Comparison of ENCODE assay signal across 12 cellular contexts in the genomic region with DNA sequence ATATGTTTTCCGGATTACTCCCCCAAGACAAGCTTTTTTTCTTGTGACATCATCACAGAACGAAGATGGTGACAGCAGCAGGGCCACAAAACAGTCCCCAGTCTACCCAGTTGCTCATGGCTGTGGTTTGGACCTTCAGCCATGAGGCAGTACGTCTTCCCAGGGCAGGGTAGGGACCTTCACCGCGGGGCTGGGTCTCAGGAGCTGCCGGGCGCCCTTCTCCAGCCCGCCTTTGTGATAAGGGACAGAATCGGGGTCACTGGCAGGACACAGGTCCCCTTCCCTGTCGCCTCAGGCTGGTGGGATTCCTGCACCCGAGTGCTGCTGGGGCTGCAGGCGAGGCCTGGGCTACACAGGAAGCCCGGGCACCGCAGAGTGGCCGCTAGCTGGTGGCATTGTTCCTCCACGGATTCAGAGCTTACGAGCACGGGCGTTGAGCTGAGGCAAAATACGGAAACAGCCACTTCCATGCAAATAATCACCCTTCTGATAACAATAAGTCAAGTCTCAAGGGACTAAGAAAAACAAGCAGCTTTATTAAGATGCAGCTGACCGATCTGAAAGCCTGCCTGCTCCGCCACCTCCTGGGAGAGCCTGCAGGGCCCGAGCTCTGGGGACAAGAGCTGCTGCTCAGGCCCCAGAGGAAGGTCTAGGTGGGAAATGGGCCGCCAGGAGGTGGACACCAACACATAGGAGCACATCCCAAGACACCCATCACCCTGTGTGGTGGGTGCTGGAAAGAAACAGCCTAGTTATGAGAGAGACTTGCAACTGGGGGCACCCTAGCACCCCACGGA. TPM values are rescaled to one million over a fixed set of nuclear protein-coding genes. Genes with fewer than 3 reads are reported as not detected.
DNase-seq lines count a peak whose midpoint lies in the region; ATAC-seq and TF ChIP-seq lines count a peak whose summit lies in the region.
"Had no signal": no experiment of that assay in that cellular context is flagged by ENCODE, and none has a peak within 500 bp of the region (broad histone marks: within the 10 kb centered on the region; RNA-seq: fewer than 3 reads in every experiment).

No MANE protein-coding gene starts in this region.

- H3K4ac ChIP-seq in neuronal stem cell (ENCODE audit: low read length), result no peak overlapping the region

- no peaks in the 10 kb centered on the region for H4K20me1 ChIP-seq in OCI-LY1 (ENCODE audit: insufficient read depth, low read length)

- H3K9ac ChIP-seq in OCI-LY1 (ENCODE audit: low read length) (no peak overlapping the region; the same call in 1 of the 2 replicates), neuronal stem cell (ENCODE audit: low read depth, low read length, poor library complexity) (no peak overlapping the region)

- no peak overlapping the region for H2AFZ ChIP-seq in OCI-LY1 (ENCODE audit: low read length)
- H2AFZ ChIP-seq in neuronal stem cell (ENCODE audit: low read length), result no peak overlapping the region

- peak overlapping the region; percentile 14 for H3K4me3 ChIP-seq in OCI-LY1 (ENCODE audit: low read depth, low read length, poor library complexity, severe bottlenecking)
- H3K4me3 ChIP-seq in neuronal stem cell (ENCODE audit: low read length in 2 of 2), result no peak overlapping the region

- no peaks in the 10 kb centered on the region for H3F3A ChIP-seq in OCI-LY1 (ENCODE audit: insufficient read depth, low read length)

- no peaks in the 10 kb centered on the region for H3K79me1 ChIP-seq in neuronal stem cell (ENCODE audit: low read depth, low read length)

- H3K36me3 ChIP-seq in OCI-LY1 (ENCODE audit: insufficient read depth, low read length) (no peaks in the 10 kb centered on the region), neuronal stem cell (replicated peaks in 1 of 2; ENCODE audit: control insufficient read depth in 2 of 2, insufficient read depth in 2 of 2, low read length in 2 of 2) (no peaks in the 10 kb centered on the region)
- H3K36me3 ChIP-seq: neutrophil had no signal

- H2BK5ac ChIP-seq in neuronal stem cell (ENCODE audit: low read length), result no peak overlapping the region

- no peak overlapping the region for H4K8ac ChIP-seq in neuronal stem cell (ENCODE audit: low read depth, low read length)

- WGBS in neuronal stem cell (ENCODE audit: extremely low coverage in 2 of 2, insufficient read length in 2 of 2, insufficient replicate concordance in 1 of 2), 2 donors, result no CpG with 5 or more reads among the region's 25 CpGs

- no peaks in the 10 kb centered on the region for H3K9me2 ChIP-seq in OCI-LY1 (ENCODE audit: low read depth, low read length)

- no peak overlapping the region for H4K91ac ChIP-seq in neuronal stem cell (ENCODE audit: low read depth, low read length, poor library complexity)

- H3K4me2 ChIP-seq in OCI-LY1 (ENCODE audit: low read length) (peak overlapping the region; percentile 50), neuronal stem cell (ENCODE audit: insufficient read depth, low read length, poor library complexity, severe bottlenecking) (no peak overlapping the region)

- H3K27ac ChIP-seq in OCI-LY1 (ENCODE audit: low read depth, low read length, poor library complexity, severe bottlenecking) (no peak overlapping the region), neuronal stem cell (replicated peaks; ENCODE audit: low read length) (no peak overlapping the region)
- H3K27ac ChIP-seq: HL-60, neutrophil had no signal

- no peaks in the 10 kb centered on the region for H3K9me3 ChIP-seq in OCI-LY1 (ENCODE audit: low read length)
- peaks cover 2% of the 10 kb centered on the region in 2 donors for H3K9me3 ChIP-seq in neuronal stem cell (replicated peaks in 1 of 2; ENCODE audit: control insufficient read depth in 2 of 2, insufficient read depth in 1 of 2, low read depth in 1 of 2, low read length in 2 of 2)
- H3K9me3 ChIP-seq: neutrophil had no signal

- TF ChIP-seq CTCF in OCI-LY1 (IDR thresholded peaks at IDR 0.05; ENCODE audit: low read length), result peak; percentile 43; the same call in 1 of the 2 replicates

- H3K14ac ChIP-seq in neuronal stem cell (ENCODE audit: low read length), result no peak overlapping the region

- H2AK5ac ChIP-seq in neuronal stem cell (ENCODE audit: low read depth, low read length), result peak overlapping the region; percentile 63

- no peaks in the 10 kb centered on the region for H3K79me2 ChIP-seq in OCI-LY1 (ENCODE audit: insufficient read depth, low read length)

- ATAC-seq in GM18511 (IDR thresholded peaks at IDR 0.05; ENCODE audit: unreplicated experiment), result peak; percentile 74
- peak; percentile 63 for ATAC-seq in HG02623 (IDR thresholded peaks at IDR 0.05; ENCODE audit: unreplicated experiment)

- no peak overlapping the region for H2BK120ac ChIP-seq in neuronal stem cell (ENCODE audit: low read depth, low read length)

- no peak overlapping the region for H2BK15ac ChIP-seq in neuronal stem cell (ENCODE audit: low read length)

- no peak overlapping the region for H3K18ac ChIP-seq in neuronal stem cell (ENCODE audit: low read length)

- H3K27me3 ChIP-seq in OCI-LY1 (ENCODE audit: insufficient read depth, low read length), result no peaks in the 10 kb centered on the region; the same call in 1 of the 2 replicates
- peaks cover 9 to 83% (median 23%) of the 10 kb centered on the region in 3 experiments for H3K27me3 ChIP-seq in neuronal stem cell (ENCODE audit: control insufficient read depth in 3 of 3, insufficient read depth in 3 of 3, low read depth in 1 of 3, low read length in 3 of 3)

- H3K4me1 ChIP-seq in OCI-LY1 (ENCODE audit: insufficient read depth, low read length, severe bottlenecking), result peaks cover 22% of the 10 kb centered on the region
- peaks cover 4 to 5% of the 10 kb centered on the region in 2 donors for H3K4me1 ChIP-seq in neuronal stem cell (ENCODE audit: control insufficient read depth in 2 of 2, insufficient read depth in 1 of 2, low read depth in 1 of 2, low read length in 2 of 2)

- no peak for DNase-seq in neuronal stem cell (ENCODE audit: low spot score)
- DNase-seq in LoVo (ENCODE audit: low spot score), result no peak
- DNase-seq in NCI-H774 (lab: John Stamatoyannopoulos, UW), result no peak
- DNase-seq in NK-92 (lab: John Stamatoyannopoulos, UW; ENCODE audit: unreplicated experiment), result no peak
- DNase-seq in stimulated activated CD8-positive, alpha-beta memory T cell treated with anti-CD3 and anti-CD28 coated beads, Interleukin-4, amount 100 ng/mL, for 48 hours, result no peak
- DNase-seq: activated CD4-positive, alpha-beta memory T cell treated with anti-CD3 and anti-CD28 coated beads, Interleukin-2, amount 10 ng/mL, durations not matched to agents 7 days and 5 days; foreskin melanocyte had no signal

- peak overlapping the region; percentile 76 for H2BK12ac ChIP-seq in neuronal stem cell (ENCODE audit: low read length)

- H3K23ac ChIP-seq in neuronal stem cell (ENCODE audit: low read depth, low read length, poor library complexity), result peak overlapping the region; percentile 76

RNA-seq across cellular contexts. Expression of a gene that starts 12.3 kb away (rescaled TPM):
- 0.31 TPM for polyA plus RNA-seq in neuronal stem cell (2013, experiment 1 of 2)
- polyA plus RNA-seq in neuronal stem cell (2013, experiment 2 of 2), result 0.26 TPM

RNA-seq across cellular contexts. Expression of a gene that starts 49.5 kb away (rescaled TPM):
- 2.5 TPM for polyA plus RNA-seq in neuronal stem cell (2013, experiment 1 of 2)
- polyA plus RNA-seq in neuronal stem cell (2013, experiment 2 of 2), result 2.6 TPM

RNA-seq across cellular contexts. Expression of a gene that starts 58.6 kb away (rescaled TPM):
- polyA plus RNA-seq in neuronal stem cell (2013, experiment 1 of 2), result 23.1 TPM
- 21.3 TPM for polyA plus RNA-seq in neuronal stem cell (2013, experiment 2 of 2)
